ENCODE assay signal across 15 cellular contexts in genomic region chr1:197041486-197042353, GRCh38. TPM values are rescaled to one million over a fixed set of nuclear protein-coding genes. Genes with fewer than 3 reads are reported as not detected.
A peak's percentile ranks its signal among the peaks of the same experiment; 100 is the strongest.
DNase-seq lines count a peak whose midpoint lies in the region; ATAC-seq, FAIRE-seq and TF ChIP-seq lines count a peak whose summit lies in the region.
"Had no signal": no experiment of that assay in that cellular context is flagged by ENCODE, and none has a peak within 500 bp of the region (broad histone marks: within the 10 kb centered on the region; RNA-seq: fewer than 3 reads in every experiment).

No MANE protein-coding gene starts in this region.

- H3K79me2 ChIP-seq in Karpas-422 (ENCODE audit: low read length), result no peaks in the 10 kb centered on the region

- H3K36me3 ChIP-seq in Karpas-422 (ENCODE audit: insufficient read depth, low read length), result no peaks in the 10 kb centered on the region
- no peaks in the 10 kb centered on the region for H3K36me3 ChIP-seq in ascending aorta
- H3K36me3 ChIP-seq: WERI-Rb-1 had no signal

- no peak overlapping the region for H3K9ac ChIP-seq in Karpas-422 (ENCODE audit: low read length)

- H3K4me2 ChIP-seq in Karpas-422 (ENCODE audit: low read depth, low read length, poor library complexity, severe bottlenecking), result peak overlapping the region; percentile 17

- no peaks in the 10 kb centered on the region for H3K9me2 ChIP-seq in Karpas-422 (replicated peaks; ENCODE audit: insufficient read depth, low read length)

- no peak for DNase-seq in D721Med (ENCODE audit: insufficient read length, low spot score)
- DNase-seq in Karpas-422, result no peak
- DNase-seq in stimulated activated CD4-positive, alpha-beta T cell treated with anti-CD3 and anti-CD28 coated beads, Interleukin-2, amount 100 ng/mL, for 48 hours, result no peak
- DNase-seq in NCI-H526 (lab: John Stamatoyannopoulos, UW), result no peak
- no peak for DNase-seq in ascending aorta (ENCODE audit: low spot score in 2 of 2)
- DNase-seq: activated naive CD8-positive, alpha-beta T cell treated with anti-CD3 and anti-CD28 coated beads, Interleukin-2, amount 50 U/mL, for 24 hours; NCI-H446 treated with DMSO at 0.1 percent for 48 hours; SHP77; WERI-Rb-1 had no signal

- H3K27me3 ChIP-seq in Karpas-422 (ENCODE audit: low read length) (no peaks in the 10 kb centered on the region), ascending aorta (no peaks in the 10 kb centered on the region)

- H3K9me3 ChIP-seq in Karpas-422 (ENCODE audit: low read length) (no peaks in the 10 kb centered on the region), ascending aorta (no peaks in the 10 kb centered on the region)

- ATAC-seq in GM19467 (IDR thresholded peaks at IDR 0.05; ENCODE audit: unreplicated experiment), result peak; percentile 84
- ATAC-seq in HG02852 (IDR thresholded peaks at IDR 0.05; ENCODE audit: unreplicated experiment), result peak; percentile 85
- no peak for ATAC-seq in HG03457 (IDR thresholded peaks at IDR 0.05; ENCODE audit: unreplicated experiment)
- ATAC-seq: activated naive CD8-positive, alpha-beta T cell treated with anti-CD3 and anti-CD28 coated beads, Interleukin-2, amount 50 U/mL, for 24 hours had no signal

- peak; percentile 25 for FAIRE-seq in D721Med (lab: Jason Lieb, UNC)

- TF ChIP-seq CTCF in D721Med (IDR thresholded peaks at IDR 0.05; ENCODE audit: insufficient read depth, missing control alignments) (no peak), ascending aorta (IDR thresholded peaks at IDR 0.05) (no peak)

- H3K4me3 ChIP-seq in Karpas-422 (ENCODE audit: low read length), result no peak overlapping the region
- no peak overlapping the region for H3K4me3 ChIP-seq in ascending aorta
- H3K4me3 ChIP-seq: coronary artery had no signal

- H3K27ac ChIP-seq in Karpas-422 (ENCODE audit: low read length) (no peak overlapping the region), ascending aorta (no peak overlapping the region)
- H3K27ac ChIP-seq: coronary artery, WERI-Rb-1 had no signal

- H2AFZ ChIP-seq in Karpas-422 (ENCODE audit: low read length), result no peak overlapping the region

- H3K4me1 ChIP-seq in Karpas-422 (ENCODE audit: low read length) (no peaks in the 10 kb centered on the region), ascending aorta (no peaks in the 10 kb centered on the region)

- H4K20me1 ChIP-seq in Karpas-422 (ENCODE audit: insufficient read depth, low read depth, low read length), result no peaks in the 10 kb centered on the region

- intact Hi-C loops in ascending aorta (cut with DNase I), result no loop called here

RNA-seq across cellular contexts. Expression of gene F13B, which starts 25.3 kb away (rescaled TPM):
- total RNA-seq in Karpas-422 (2014; rRNA removed; shearing (Covaris generic); ENCODE audit: low replicate concordance), result not detected in 2 replicates
- not detected for total RNA-seq in ascending aorta
- total RNA-seq: A172, ureter had no signal
